ENCODE assay signal across 26 cellular contexts in genomic region chr3:190695994-190696393, GRCh38.
"Had no signal": no experiment of that assay in that cellular context is flagged by ENCODE, and none has a peak within 500 bp of the region (broad histone marks: within the 10 kb centered on the region; RNA-seq: fewer than 3 reads in every experiment).

No MANE protein-coding gene starts in this region.

- H3K9me3 ChIP-seq: ascending aorta, body of pancreas, MG63 had no signal

- ATAC-seq: activated naive CD4-positive, alpha-beta T cell treated with anti-CD3 and anti-CD28 coated beads, Interleukin-2, amount 50 U/mL, for 72 hours; activated naive CD8-positive, alpha-beta T cell treated with anti-CD3 and anti-CD28 coated beads, Interleukin-2, amount 50 U/mL, for 24 hours; activated T-cell treated with anti-CD3 and anti-CD28 coated beads, Interleukin-2, amount 50 U/mL, for 4 hours; body of pancreas; PC-3; T-cell had no signal

- H3K36me3 ChIP-seq: ascending aorta, MG63 had no signal

- H3K27me3 ChIP-seq: body of pancreas, MG63 had no signal

- H3K4me3 ChIP-seq: ascending aorta, body of pancreas, coronary artery, MG63 had no signal

- H3K27ac ChIP-seq: ascending aorta, body of pancreas, coronary artery had no signal

- DNase-seq: activated B cell treated with CpG ODN at 0.5 μM for 24 hours; activated CD4-positive, alpha-beta memory T cell treated with anti-CD3 and anti-CD28 coated beads for 36 hours; activated CD4-positive, alpha-beta T cell treated with anti-CD3 and anti-CD28 coated beads, Interleukin-2, amount 10 ng/mL, durations not matched to agents 7 days and 5 days; activated CD8-positive, alpha-beta memory T cell treated with anti-CD3 and anti-CD28 coated beads for 24 hours; activated effector memory CD4-positive, alpha-beta T cell treated with anti-CD3 and anti-CD28 coated beads, Interleukin-2, amount 50 U/mL, for 16 hours; activated naive CD4-positive, alpha-beta T cell treated with Interleukin-2 at 50 U/mL for 16 hours; activated naive CD8-positive, alpha-beta T cell treated with anti-CD3 and anti-CD28 coated beads, Interleukin-2, amount 50 U/mL, for 24 hours; activated T-cell treated with anti-CD3 and anti-CD28 coated beads, Interleukin-2, amount 50 U/mL, for 4 hours; amniotic stem cell; body of pancreas; central memory CD4-positive, alpha-beta T cell; MG63; MV-4-11; NCI-H1092 treated with DMSO at 0.1 percent for 48 hours; NCI-H1417 treated with DMSO at 0.1 percent for 48 hours; NCI-H2107; NCI-H446 treated with DMSO at 0.1 percent for 48 hours; NCI-H69; PC-3; SIG-M5; T-cell; T-helper 2 cell; T1000 had no signal

- H3K4me1 ChIP-seq: ascending aorta had no signal
